ENCODE assay signal across 11 cellular contexts in genomic region chr7:22856437-22856836, GRCh38. TPM values are rescaled to one million over a fixed set of nuclear protein-coding genes. Genes with fewer than 3 reads are reported as not detected.
DNase-seq lines count a peak whose midpoint lies in the region; ATAC-seq and TF ChIP-seq lines count a peak whose summit lies in the region.
"Had no signal": no experiment of that assay in that cellular context is flagged by ENCODE, and none has a peak within 500 bp of the region (broad histone marks: within the 10 kb centered on the region; RNA-seq: fewer than 3 reads in every experiment).

No MANE protein-coding gene starts in this region.

- peaks cover 38% of the 10 kb centered on the region for H3K4me1 Mint-ChIP-seq in CD4-positive, alpha-beta T cell (ENCODE audit: low read depth)
- peaks cover 55% of the 10 kb centered on the region for H3K4me1 Mint-ChIP-seq in activated naive CD8-positive, alpha-beta T cell treated with anti-CD3 and anti-CD28 coated beads, Interleukin-2, amount 50 U/mL, for 24 hours
- peaks cover 30% of the 10 kb centered on the region for H3K4me1 Mint-ChIP-seq in nephron progenitor cell

- CTCF ChIA-PET in CD4-positive, alpha-beta T cell (lab: Charles Lee), result interaction anchor here (0.7 to 1.4 kb wide), 4 partner anchors 33 to 199 kb away, joined by 3 to 4 read pairs (median 3); partner anchors contain the start of gene TOMM7

- no peak for TF ChIP-seq CTCF in CD4-positive, alpha-beta T cell (IDR thresholded peaks at IDR 0.05)
- no peak for TF ChIP-seq CTCF in nephron progenitor cell (IDR thresholded peaks at IDR 0.05)

- H3K36me3 Mint-ChIP-seq in CD4-positive, alpha-beta T cell (ENCODE audit: low read depth), result peaks cover 49% of the 10 kb centered on the region
- peaks cover 63% of the 10 kb centered on the region for H3K36me3 Mint-ChIP-seq in activated naive CD8-positive, alpha-beta T cell treated with anti-CD3 and anti-CD28 coated beads, Interleukin-2, amount 50 U/mL, for 24 hours (ENCODE audit: low read depth)
- H3K36me3 Mint-ChIP-seq in nephron progenitor cell (ENCODE audit: low read depth), result peaks cover 37% of the 10 kb centered on the region

- H3K9me3 Mint-ChIP-seq in CD4-positive, alpha-beta T cell, result no peaks in the 10 kb centered on the region
- H3K9me3 Mint-ChIP-seq in activated naive CD8-positive, alpha-beta T cell treated with anti-CD3 and anti-CD28 coated beads, Interleukin-2, amount 50 U/mL, for 24 hours, result no peaks in the 10 kb centered on the region
- no peaks in the 10 kb centered on the region for H3K9me3 Mint-ChIP-seq in nephron progenitor cell

- H3K27me3 Mint-ChIP-seq in CD4-positive, alpha-beta T cell, result no peaks in the 10 kb centered on the region
- H3K27me3 Mint-ChIP-seq in activated naive CD8-positive, alpha-beta T cell treated with anti-CD3 and anti-CD28 coated beads, Interleukin-2, amount 50 U/mL, for 24 hours, result peaks cover 3% of the 10 kb centered on the region
- no peaks in the 10 kb centered on the region for H3K27me3 Mint-ChIP-seq in nephron progenitor cell (ENCODE audit: low read depth, poor library complexity)

- H3K9ac ChIP-seq in HUES64 (ENCODE audit: low read depth, low read length), result peak overlapping the region; percentile 99; the same call in 1 of the 2 replicates

- peaks cover 51% of the 10 kb centered on the region for H3K36me3 ChIP-seq in HUES64 (ENCODE audit: insufficient read depth, low read length)
- H3K36me3 ChIP-seq: cardiac muscle cell had no signal

- no peak for DNase-seq in CD4-positive, alpha-beta T cell
- no peak for DNase-seq in activated naive CD8-positive, alpha-beta T cell treated with anti-CD3 and anti-CD28 coated beads, Interleukin-2, amount 50 U/mL, for 24 hours
- DNase-seq in nephron progenitor cell, result no peak
- no peak for DNase-seq in islet precursor cell
- DNase-seq: NCI-H187, right lobe of liver had no signal

- no peak for ATAC-seq in CD4-positive, alpha-beta T cell (ENCODE audit: poor library complexity)
- ATAC-seq in activated naive CD8-positive, alpha-beta T cell treated with anti-CD3 and anti-CD28 coated beads, Interleukin-2, amount 50 U/mL, for 24 hours, result no peak
- no peak for ATAC-seq in GM21717 (IDR thresholded peaks at IDR 0.05; ENCODE audit: unreplicated experiment)
- ATAC-seq in GM19467 (IDR thresholded peaks at IDR 0.05; ENCODE audit: unreplicated experiment), result no peak
- ATAC-seq in HG02763 (IDR thresholded peaks at IDR 0.05; ENCODE audit: unreplicated experiment), result no peak
- ATAC-seq: right lobe of liver had no signal

- no peaks in the 10 kb centered on the region for H3K9me3 ChIP-seq in CD4-positive, alpha-beta T cell (ENCODE audit: control insufficient read depth, low read length)
- H3K9me3 ChIP-seq in HUES64 (ENCODE audit: insufficient read depth, low read depth, low read length), result no peaks in the 10 kb centered on the region
- H3K9me3 ChIP-seq: right lobe of liver had no signal

- intact Hi-C loops in CD4-positive, alpha-beta T cell (cut with DNase I, micrococcal nuclease), result loop anchor here in 1 of 2 experiments (10.0 kb wide), 2 partner anchors 328 to 438 kb away; partner anchors contain the start of genes MALSU1 and NUP42

- H3K4me3 ChIP-seq in HUES64 (ENCODE audit: low read length), result no peak overlapping the region
- H3K4me3 ChIP-seq: cardiac muscle cell, right lobe of liver had no signal

- no peaks in the 10 kb centered on the region for H3K27me3 ChIP-seq in CD4-positive, alpha-beta T cell (ENCODE audit: control insufficient read depth, insufficient read depth, low read length)
- peaks cover 6% of the 10 kb centered on the region for H3K27me3 ChIP-seq in HUES64 (ENCODE audit: insufficient read depth, low read length)
- H3K27me3 ChIP-seq: cardiac muscle cell, right lobe of liver had no signal

- no peak overlapping the region for H3K27ac Mint-ChIP-seq in CD4-positive, alpha-beta T cell
- peak overlapping the region; percentile 85 for H3K27ac Mint-ChIP-seq in activated naive CD8-positive, alpha-beta T cell treated with anti-CD3 and anti-CD28 coated beads, Interleukin-2, amount 50 U/mL, for 24 hours
- no peak overlapping the region for H3K27ac Mint-ChIP-seq in nephron progenitor cell

- 88% methylated on average over 1 of the region's 2 CpGs for WGBS in HUES64

- H3K4me1 ChIP-seq in HUES64 (ENCODE audit: insufficient read depth, low read length), result peaks cover 29% of the 10 kb centered on the region

- H3K4me3 Mint-ChIP-seq in CD4-positive, alpha-beta T cell, result peak overlapping the region; percentile 54
- peak overlapping the region; percentile 94 for H3K4me3 Mint-ChIP-seq in activated naive CD8-positive, alpha-beta T cell treated with anti-CD3 and anti-CD28 coated beads, Interleukin-2, amount 50 U/mL, for 24 hours
- H3K4me3 Mint-ChIP-seq in nephron progenitor cell, result peak overlapping the region; percentile 23

- H3K27ac ChIP-seq in CD4-positive, alpha-beta T cell (ENCODE audit: low read depth, low read length), result no peak overlapping the region
- H3K27ac ChIP-seq in HUES64 (ENCODE audit: low read depth, low read length), result no peak overlapping the region
- H3K27ac ChIP-seq: cardiac muscle cell had no signal

- POLR2A ChIA-PET in CD4-positive, alpha-beta T cell (lab: Charles Lee), result interaction anchor here (0.8 to 1.1 kb wide), 5 partner anchors 29 to 161 kb away, joined by 3 to 4 read pairs (median 3); no protein-coding TSS in a partner anchor

RNA-seq across cellular contexts. Expression of gene TOMM7, which starts 33.8 kb away (rescaled TPM):
- total RNA-seq in CD4-positive, alpha-beta T cell, result 100 to 1,000 TPM; 503 to 549 TPM
- 330 TPM for polyA plus RNA-seq in HUES64 (2013, experiment 1 of 2)
- 334 TPM for polyA plus RNA-seq in HUES64 (2013, experiment 2 of 2)

Comparison
In these comparisons a context has a peak if more than half of its experiments do, and no peak if none do; other contexts are left out.
1. H3K4me3 Mint-ChIP-seq: peak in every context shown above with its lines; median percentile 94 in activated naive CD8-positive, alpha-beta T cell treated with anti-CD3 and anti-CD28 coated beads, Interleukin-2, amount 50 U/mL, for 24 hours; 54 in CD4-positive, alpha-beta T cell; 23 in nephron progenitor cell.